8 cellular contexts compared by ENCODE assay signal in the genomic region with DNA sequence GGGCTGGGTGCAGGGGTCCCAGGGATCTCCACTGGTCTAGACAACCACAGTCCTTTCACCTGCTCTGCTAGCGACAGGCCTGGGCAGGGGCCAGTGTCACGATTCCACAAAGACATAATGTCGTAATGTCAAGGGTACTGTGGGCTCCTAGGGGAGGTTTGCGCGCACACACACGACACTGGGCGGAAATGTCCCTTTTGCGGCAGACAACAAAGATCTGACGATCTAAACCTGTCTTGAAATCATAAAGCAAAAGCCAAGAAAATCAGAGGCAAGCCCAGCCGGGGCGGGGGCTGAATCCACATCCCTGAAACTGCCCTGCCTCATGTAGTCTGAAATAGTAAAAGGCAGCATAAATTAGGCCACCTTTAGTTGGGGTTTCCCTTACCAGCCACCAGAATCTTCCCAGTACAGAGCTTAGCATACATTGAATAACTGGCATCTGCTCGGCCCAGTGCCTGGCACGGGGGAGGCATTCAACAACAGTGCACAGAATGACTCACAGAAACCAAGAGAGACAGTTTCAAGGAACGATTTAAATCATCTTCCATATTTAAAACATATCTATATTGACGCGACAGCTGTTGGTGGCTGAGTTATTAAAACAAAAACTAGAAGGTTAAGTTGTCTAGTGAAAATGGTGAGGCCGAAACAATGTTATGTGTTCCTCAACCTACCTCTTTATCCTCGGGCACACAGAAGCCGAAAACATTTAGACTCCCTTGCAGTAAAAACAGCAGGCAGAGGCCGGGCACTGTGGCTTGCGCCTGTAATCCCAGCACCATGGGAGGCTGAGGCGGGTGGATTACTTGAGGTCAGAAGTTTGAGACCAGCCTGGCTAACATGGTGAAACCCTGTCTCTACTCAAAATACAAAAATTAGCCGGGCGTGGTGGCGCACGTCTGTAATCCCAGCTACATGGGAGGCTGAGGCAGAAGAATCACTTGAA.
DNase-seq lines count a peak whose midpoint lies in the region; ATAC-seq and TF ChIP-seq lines count a peak whose summit lies in the region.

No MANE protein-coding gene starts in this region.

- H3K4me3 ChIP-seq in choroid plexus epithelial cell (ENCODE audit: low read depth, low read length) = no peak overlapping the region

- DNase-seq in activated effector memory CD4-positive, alpha-beta T cell treated with anti-CD3 and anti-CD28 coated beads, Interleukin-2, amount 50 U/mL, for 16 hours = peak; percentile 81
- no peak for DNase-seq in activated effector memory CD4-positive, alpha-beta T cell treated with Interleukin-2 at 50 U/mL for 16 hours
- DNase-seq in choroid plexus epithelial cell (ENCODE audit: low read depth) (peak; percentile 26), KG1 (lab: John Stamatoyannopoulos, UW) (no peak), dedifferentiated amniotic fluid mesenchymal stem cell (ENCODE audit: extremely low spot score) (no peak), H4 (ENCODE audit: low spot score) (no peak)
- peak; percentile 29 for DNase-seq in stimulated activated naive CD8-positive, alpha-beta T cell treated with anti-CD3 and anti-CD28 coated beads, Interleukin-15, Interleukin-2, amounts not matched to agents 100 U/mL and 50 U/mL, for 24 hours

- peak; percentile 94 for ATAC-seq in HG03342 (IDR thresholded peaks at IDR 0.05; ENCODE audit: unreplicated experiment)
- peak; percentile 97 for ATAC-seq in stimulated activated naive CD8-positive, alpha-beta T cell treated with anti-CD3 and anti-CD28 coated beads, Interleukin-15, Interleukin-2, amounts not matched to agents 100 U/mL and 50 U/mL, for 24 hours

- no peak for TF ChIP-seq CTCF in choroid plexus epithelial cell (conservative IDR thresholded peaks at IDR 0.05; ENCODE audit: low read depth, low read length)

Comparison
In these comparisons a context has a peak if more than half of its experiments do, and no peak if none do; other contexts are left out.
1. DNase-seq: peak in activated effector memory CD4-positive, alpha-beta T cell treated with anti-CD3 and anti-CD28 coated beads, Interleukin-2, amount 50 U/mL, for 16 hours (single experiment), choroid plexus epithelial cell (single experiment) and stimulated activated naive CD8-positive, alpha-beta T cell treated with anti-CD3 and anti-CD28 coated beads, Interleukin-15, Interleukin-2, amounts not matched to agents 100 U/mL and 50 U/mL, for 24 hours (single experiment); none in activated effector memory CD4-positive, alpha-beta T cell treated with Interleukin-2 at 50 U/mL for 16 hours (single experiment), KG1 (single experiment), dedifferentiated amniotic fluid mesenchymal stem cell (single experiment) and H4 (single experiment).